ENCODE assay signal across 13 cellular contexts in the genomic region with DNA sequence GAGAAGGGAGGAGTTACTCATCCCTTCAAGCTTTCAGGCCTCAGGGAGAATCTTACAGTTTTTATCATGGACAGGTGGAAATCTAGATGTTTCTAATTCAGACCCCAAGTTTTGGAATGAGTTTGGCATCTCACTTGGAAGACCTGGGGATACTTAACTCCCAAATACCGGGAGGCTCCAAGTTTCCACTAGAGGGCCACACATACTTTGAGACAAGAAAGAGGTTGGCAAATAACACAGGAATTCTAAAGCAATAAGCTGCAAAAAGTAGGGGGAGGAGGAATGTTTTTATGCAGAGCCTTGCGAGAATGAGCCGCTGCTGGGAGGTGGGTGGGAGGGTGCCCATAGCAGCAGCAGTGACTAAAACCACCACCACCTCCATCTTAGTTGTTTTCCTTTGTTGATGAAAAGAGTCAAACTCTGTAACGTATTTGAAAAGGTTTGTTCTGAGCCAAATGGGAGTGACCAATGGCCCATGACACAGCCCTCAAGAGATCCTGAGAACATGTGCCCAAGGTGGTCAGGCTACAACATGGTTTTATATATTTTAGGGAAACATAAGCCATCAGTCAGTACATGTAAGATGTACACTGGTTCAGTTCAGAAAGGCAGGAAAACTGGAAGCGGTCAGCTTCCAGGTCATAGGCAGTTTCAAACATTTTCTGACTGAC. TPM values are rescaled to one million over a fixed set of nuclear protein-coding genes. Genes with fewer than 3 reads are reported as not detected.
DNase-seq lines count a peak whose midpoint lies in the region; ATAC-seq, FAIRE-seq and TF ChIP-seq lines count a peak whose summit lies in the region.
"Had no signal": no experiment of that assay in that cellular context is flagged by ENCODE, and none has a peak within 500 bp of the region (broad histone marks: within the 10 kb centered on the region; RNA-seq: fewer than 3 reads in every experiment).

No MANE protein-coding gene starts in this region.

- no peaks in the 10 kb centered on the region for H3K79me2 ChIP-seq in K562 (ENCODE audit: control insufficient read depth, insufficient read depth, low read length)

- peak overlapping the region; percentile 57; the same call in 1 of the 2 replicates for H2AFZ ChIP-seq in K562 (ENCODE audit: low read depth, low read length)

- H3K4me3 ChIP-seq in left ventricle myocardium inferior: no peak overlapping the region
- H3K4me3 ChIP-seq in K562: no peak overlapping the region
- H3K4me3 ChIP-seq in ovary: no peak overlapping the region
- H3K4me3 ChIP-seq: skin epidermis had no signal

- CTCF ChIA-PET in K562 (lab: Yijun Ruan, JAX; ENCODE audit: low intra/inter-chr PET ratio): no interaction called here

- H3K36me3 ChIP-seq in left ventricle myocardium inferior: no peaks in the 10 kb centered on the region
- no peaks in the 10 kb centered on the region for H3K36me3 ChIP-seq in K562 (ENCODE audit: control insufficient read depth, insufficient read depth, low read length)
- H3K36me3 ChIP-seq in ovary: no peaks in the 10 kb centered on the region

- no peaks in the 10 kb centered on the region for H4K20me1 ChIP-seq in K562 (replicated peaks; ENCODE audit: control insufficient read depth, insufficient read depth, low read length)

- ATAC-seq in Right ventricle myocardium superior (ENCODE audit: poor library complexity) (no peak), K562 (peak; percentile 67)

- no peak for TF ChIP-seq EP300 in K562 (IDR thresholded peaks at IDR 0.05; ENCODE audit: low read length)
- TF ChIP-seq EP300 in ovary (IDR thresholded peaks at IDR 0.05): no peak

- no peak overlapping the region for H3K4me2 ChIP-seq in K562 (ENCODE audit: insufficient read depth, low read length)

- H3K9ac ChIP-seq in K562 (ENCODE audit: insufficient read depth in 1 of 2, low read depth in 2 of 2, low read length in 2 of 2): no peak overlapping the region

- TF ChIP-seq RAD21 in K562 (CRISPR knock-in tag; conservative IDR thresholded peaks at IDR 0.05 in 1 of 2, IDR thresholded peaks at IDR 0.05 in 1 of 2): peak in 1 of 2 experiments; percentile 22; a peak in 2 of 4 replicates

- in situ Hi-C loops in K562 (cut with MboI): no loop called here

- H3K9me1 ChIP-seq in K562 (ENCODE audit: control insufficient read depth, insufficient read depth, low read length): no peaks in the 10 kb centered on the region

- intact Hi-C loops in left ventricle myocardium inferior (cut with micrococcal nuclease) (no loop called here), Right ventricle myocardium superior (cut with DNase I) (no loop called here), K562 (cut with micrococcal nuclease) (no loop called here), ovary (cut with DNase I) (no loop called here)

- peak; percentile 50 for TF ChIP-seq CTCF in left ventricle myocardium inferior (IDR thresholded peaks at IDR 0.05; ENCODE audit: borderline replicate concordance)
- peak; percentile 23 to 53 (median 37); a peak in 3 of 6 replicates for TF ChIP-seq CTCF in K562 (IDR thresholded peaks at IDR 0.05 in 2 of 3, conservative IDR thresholded peaks at IDR 0.05 in 1 of 3; ENCODE audit: insufficient read depth in 2 of 3, low read depth in 1 of 3, low read length in 3 of 3)
- no peak for TF ChIP-seq CTCF in ovary (IDR thresholded peaks at IDR 0.05)

- POLR2A ChIA-PET in K562 (lab: Yijun Ruan, JAX): interaction anchor here (0.6 kb wide), 1 partner anchor 9 kb away, joined by 4 read pairs; no protein-coding TSS in a partner anchor

- no peak for FAIRE-seq in K562 (lab: Jason Lieb, UNC)

- H3K27ac ChIP-seq in left ventricle myocardium inferior (replicated peaks) (no peak overlapping the region), K562 (ENCODE audit: extremely low read depth, low read depth, low read length) (no peak overlapping the region), ovary (no peak overlapping the region)
- H3K27ac ChIP-seq: skin epidermis had no signal

- H3K9me3 ChIP-seq in left ventricle myocardium inferior (replicated peaks): no peaks in the 10 kb centered on the region
- no peaks in the 10 kb centered on the region for H3K9me3 ChIP-seq in K562 (replicated peaks; ENCODE audit: control insufficient read depth, insufficient read depth, low read depth, low read length)
- no peaks in the 10 kb centered on the region for H3K9me3 ChIP-seq in ovary

- H3K4me1 ChIP-seq in left ventricle myocardium inferior (no peaks in the 10 kb centered on the region), K562 (replicated peaks in 1 of 2; ENCODE audit: control insufficient read depth in 2 of 2, insufficient read depth in 2 of 2, low read length in 2 of 2) (no peaks in the 10 kb centered on the region; a peak in 2 of 5 replicates), ovary (ENCODE audit: insufficient read depth) (no peaks in the 10 kb centered on the region)

- TF ChIP-seq POLR2A in K562 (conservative IDR thresholded peaks at IDR 0.05) (no peak), ovary (IDR thresholded peaks at IDR 0.05) (no peak)

- DNase-seq in left ventricle myocardium inferior (no peak), Right ventricle myocardium superior (no peak), K562 (ENCODE audit: extremely low read depth in 1 of 4, low spot score in 3 of 4) (peak in 3 of 4 experiments; percentile 12 to 36 (median 32)), kidney glomerular epithelial cell (lab: John Stamatoyannopoulos, UW) (peak; percentile 51), NCI-H774 (lab: John Stamatoyannopoulos, UW) (no peak), NCI-H2107 treated with DMSO at 0.1 percent for 48 hours (lab: John Stamatoyannopoulos, UW; ENCODE audit: unreplicated experiment) (no peak), ovary (no peak), activated gamma-delta T cell (lab: John Stamatoyannopoulos, UW) (no peak)
- DNase-seq: activated CD4-positive, alpha-beta memory T cell treated with anti-CD3 and anti-CD28 coated beads, Interleukin-2, amount 10 ng/mL, durations not matched to agents 7 days and 5 days; DMS53; NCI-H1694 treated with DMSO at 0.1 percent for 48 hours had no signal

- 57% methylated on average over 4 of the region's 5 CpGs for WGBS in K562 (ENCODE audit: insufficient coverage, low coverage, missing lambda C conversion rate)
- WGBS in ovary, 3 donors: 24 to 32% (median 26%) methylated on average over 5 of the region's 5 CpGs

- H3K27me3 ChIP-seq in left ventricle myocardium inferior (ENCODE audit: low read depth): no peaks in the 10 kb centered on the region
- no peaks in the 10 kb centered on the region for H3K27me3 ChIP-seq in K562 (ENCODE audit: control insufficient read depth in 2 of 2, insufficient read depth in 2 of 2, low read length in 2 of 2)
- no peaks in the 10 kb centered on the region for H3K27me3 ChIP-seq in ovary

- BruUV-seq in K562 (replicated peaks; lab: Mats Ljungman, UMichigan): no TSS peak

RNA-seq across cellular contexts. Expression of a gene that starts 34.2 kb away (rescaled TPM):
- total RNA-seq in left ventricle myocardium inferior: 294 TPM
- total RNA-seq in Right ventricle myocardium superior: 317 TPM
- total RNA-seq in K562 (2011; cell fraction: chromatin; rRNA removed; ENCODE audit: low replicate concordance): 7.9 and 16.0 TPM in 2 replicates
- total RNA-seq in K562 (2011; cell fraction: nucleolus; rRNA removed): 21.0 and 22.2 TPM in 2 replicates
- total RNA-seq in K562 (2011; cell fraction: nucleoplasm; rRNA removed): 18.3 and 20.5 TPM in 2 replicates
- total RNA-seq in K562 (2014; rRNA removed): 10.7 and 12.7 TPM in 2 replicates
- total RNA-seq in K562 (2014; rRNA removed; fragmentation: Illumina TruSeq; extraction: Trizol): 6.6 and 9.8 TPM in 2 replicates
- 13.9 and 16.9 TPM in 2 replicates for total RNA-seq in K562 (2015; rRNA removed; fragmentation: Illumina TruSeq; extraction: Trizol)
- 6.4 and 6.8 TPM in 2 replicates for total RNA-seq in K562 (2021)
- polyA plus RNA-seq in K562 (2011; rRNA removed): 24.5 and 46.3 TPM in 2 replicates
- polyA plus RNA-seq in K562 (2011; cell fraction: cytosol; rRNA removed): 49.2 and 64.0 TPM in 2 replicates
- 13.0 and 27.7 TPM in 2 replicates for polyA plus RNA-seq in K562 (2011; cell fraction: nucleus; rRNA removed)
- 20.5 and 22.5 TPM in 2 replicates for polyA plus RNA-seq in K562 (2012)
- 11.7 and 19.4 TPM in 2 replicates for polyA plus RNA-seq in K562 (2014; fragmentation: Illumina TruSeq; extraction: Trizol)
- polyA plus RNA-seq in K562 (2014; fragmentation: Nextera tagmentation; extraction: Ambion mirVana): 10 to 100 TPM; 33.1 to 33.3 TPM
- 11.2 and 22.3 TPM in 2 replicates for polyA plus RNA-seq in K562 (2014; rRNA removed)
- polyA minus RNA-seq in K562 (2011; rRNA and poly(A)+ RNA removed): 20.5 and 23.2 TPM in 2 replicates
- polyA minus RNA-seq in K562 (2011; cell fraction: cytosol; rRNA and poly(A)+ RNA removed): 4.5 and 6.8 TPM in 2 replicates
- 1.6 and 6.7 TPM in 2 replicates for polyA minus RNA-seq in K562 (2011; cell fraction: nucleus; rRNA and poly(A)+ RNA removed)
- total RNA-seq in ovary: 100 to 1,000 TPM in 6 of 7 donors, 10 to 100 TPM in 1; 62.5 to 293 (median 119) TPM
- polyA plus RNA-seq in ovary: 100 to 1,000 TPM; 203 to 985 TPM
- total RNA-seq: activated CD4-positive, alpha-beta memory T cell treated with anti-CD3 and anti-CD28 coated beads, Interleukin-2, amount 10 ng/mL, durations not matched to agents 7 days and 5 days had no signal

RNA-seq across cellular contexts. Expression of a gene that starts 54.4 kb away (rescaled TPM):
- total RNA-seq in left ventricle myocardium inferior: not detected
- not detected for total RNA-seq in Right ventricle myocardium superior
- not detected in 2 replicates for total RNA-seq in K562 (2011; cell fraction: chromatin; rRNA removed; ENCODE audit: low replicate concordance)
- total RNA-seq in K562 (2011; cell fraction: nucleolus; rRNA removed): not detected in 2 replicates
- total RNA-seq in K562 (2011; cell fraction: nucleoplasm; rRNA removed): not detected in 2 replicates
- total RNA-seq in K562 (2014; rRNA removed): not detected in 2 replicates
- total RNA-seq in K562 (2014; rRNA removed; fragmentation: Illumina TruSeq; extraction: Trizol): not detected in 2 replicates
- not detected in 2 replicates for total RNA-seq in K562 (2015; rRNA removed; fragmentation: Illumina TruSeq; extraction: Trizol)
- total RNA-seq in K562 (2021): not detected in 2 replicates
- not detected in 2 replicates for polyA plus RNA-seq in K562 (2011; rRNA removed)
- not detected in 2 replicates for polyA plus RNA-seq in K562 (2011; cell fraction: cytosol; rRNA removed)
- polyA plus RNA-seq in K562 (2011; cell fraction: nucleus; rRNA removed): not detected in 2 replicates
- polyA plus RNA-seq in K562 (2012): not detected in 2 replicates
- not detected in 2 replicates for polyA plus RNA-seq in K562 (2014; fragmentation: Illumina TruSeq; extraction: Trizol)
- not detected for polyA plus RNA-seq in K562 (2014; fragmentation: Nextera tagmentation; extraction: Ambion mirVana)
- not detected in 2 replicates for polyA plus RNA-seq in K562 (2014; rRNA removed)
- not detected in 2 replicates for polyA minus RNA-seq in K562 (2011; rRNA and poly(A)+ RNA removed)
- polyA minus RNA-seq in K562 (2011; cell fraction: cytosol; rRNA and poly(A)+ RNA removed): not detected in 2 replicates
- not detected in 2 replicates for polyA minus RNA-seq in K562 (2011; cell fraction: nucleus; rRNA and poly(A)+ RNA removed)
- not detected for total RNA-seq in ovary
- under 1 TPM in 1 of 2 donors, not detected in 1; 0.24 TPM for polyA plus RNA-seq in ovary
- total RNA-seq: activated CD4-positive, alpha-beta memory T cell treated with anti-CD3 and anti-CD28 coated beads, Interleukin-2, amount 10 ng/mL, durations not matched to agents 7 days and 5 days; urinary bladder had no signal
- polyA plus RNA-seq: urinary bladder had no signal

RNA-seq across cellular contexts. Expression of a gene that starts 55.7 kb away (rescaled TPM):
- total RNA-seq in left ventricle myocardium inferior (5.7 TPM), Right ventricle myocardium superior (6.4 TPM), K562 (2014; rRNA removed) (0.12 and 0.14 TPM in 2 replicates), K562 (2014; rRNA removed; fragmentation: Illumina TruSeq; extraction: Trizol) (0.22 and 0.29 TPM in 2 replicates), K562 (2015; rRNA removed; fragmentation: Illumina TruSeq; extraction: Trizol) (0.54 and 0.87 TPM in 2 replicates), K562 (2021) (not detected in 2 replicates), ovary (1 to 10 TPM; 3.1 to 7.5 (median 5.0) TPM)
- total RNA-seq in K562 (2011; cell fraction: chromatin; rRNA removed; ENCODE audit: low replicate concordance): 0.30 TPM in 1 of 2 replicates, not detected in the other
- total RNA-seq in K562 (2011; cell fraction: nucleolus; rRNA removed): not detected in 2 replicates
- 0.66 TPM in 1 of 2 replicates, not detected in the other for total RNA-seq in K562 (2011; cell fraction: nucleoplasm; rRNA removed)
- polyA plus RNA-seq in K562 (2011; rRNA removed) (0.38 and 1.2 TPM in 2 replicates), K562 (2014; fragmentation: Illumina TruSeq; extraction: Trizol) (0.42 and 0.71 TPM in 2 replicates), K562 (2014; fragmentation: Nextera tagmentation; extraction: Ambion mirVana) (1 to 10 TPM in 1 of 2 experiments, under 1 TPM in 1; 0.69 to 1.0 TPM), K562 (2014; rRNA removed) (not detected in 2 replicates), ovary (10 to 100 TPM in 1 of 2 donors, 1 to 10 TPM in 1; 4.7 to 30.3 TPM)
- 0.57 and 1.2 TPM in 2 replicates for polyA plus RNA-seq in K562 (2011; cell fraction: cytosol; rRNA removed)
- polyA plus RNA-seq in K562 (2011; cell fraction: nucleus; rRNA removed): 1.00 TPM in 1 of 2 replicates, not detected in the other
- 0.29 and 1.2 TPM in 2 replicates for polyA plus RNA-seq in K562 (2012)
- 0.32 and 0.66 TPM in 2 replicates for polyA minus RNA-seq in K562 (2011; rRNA and poly(A)+ RNA removed)
- not detected in 2 replicates for polyA minus RNA-seq in K562 (2011; cell fraction: cytosol; rRNA and poly(A)+ RNA removed)
- 0.33 TPM in 1 of 2 replicates, not detected in the other for polyA minus RNA-seq in K562 (2011; cell fraction: nucleus; rRNA and poly(A)+ RNA removed)

Comparison
In these comparisons a context has a peak if more than half of its experiments do, and no peak if none do; other contexts are left out.
1. DNase-seq: peak in K562 (3 of 4) and kidney glomerular epithelial cell (single experiment); none in left ventricle myocardium inferior (single experiment), Right ventricle myocardium superior (single experiment), NCI-H774 (single experiment), NCI-H2107 treated with DMSO at 0.1 percent for 48 hours (single experiment), ovary (0 of 5) and activated gamma-delta T cell (single experiment).
2. CTCF ChIP-seq: peak in left ventricle myocardium inferior (single experiment) and K562 (3 of 3); none in ovary (0 of 3).